ENCODE assay signal across 12 cellular contexts in genomic region chr1:161885013-161885412, GRCh38.
DNase-seq lines count a peak whose midpoint lies in the region; ATAC-seq and TF ChIP-seq lines count a peak whose summit lies in the region.
"Had no signal": no experiment of that assay in that cellular context is flagged by ENCODE, and none has a peak within 500 bp of the region (broad histone marks: within the 10 kb centered on the region; RNA-seq: fewer than 3 reads in every experiment).

No MANE protein-coding gene starts in this region.

- no peak for TF ChIP-seq CTCF in KMS-11 (conservative IDR thresholded peaks at IDR 0.05; ENCODE audit: low read depth, low read length)
- no peak for TF ChIP-seq CTCF in choroid plexus epithelial cell (conservative IDR thresholded peaks at IDR 0.05; ENCODE audit: low read depth, low read length)
- no peak for TF ChIP-seq CTCF in nephron (IDR thresholded peaks at IDR 0.05; ENCODE audit: unreplicated experiment in 3 of 3)

- H3K9me3 Mint-ChIP-seq in nephron, result no peaks in the 10 kb centered on the region
- H3K9me3 Mint-ChIP-seq: type B pancreatic cell had no signal

- peak overlapping the region; percentile 11 for H3K4me2 ChIP-seq in KMS-11

- H4K20me1 ChIP-seq in KMS-11 (ENCODE audit: insufficient read depth), result no peaks in the 10 kb centered on the region

- peak overlapping the region in 1 of 3 experiments; percentile 37 for H3K4me3 Mint-ChIP-seq in nephron
- H3K4me3 Mint-ChIP-seq: activated naive CD8-positive, alpha-beta T cell; type B pancreatic cell had no signal

- in situ Hi-C loops in Caki2 (cut with HindIII; ENCODE audit: low pct_unique_long_range_greater_than_20kb, low sequenced_read_pairs), result no loop called here

- no peak overlapping the region for H3K9ac ChIP-seq in KMS-11

- DNase-seq in Caki2 (ENCODE audit: low read depth), result peak; percentile 65
- peak; percentile 98 for DNase-seq in choroid plexus epithelial cell (ENCODE audit: low read depth)
- DNase-seq in NCI-H2227 treated with DMSO at 0.1 percent for 48 hours (lab: John Stamatoyannopoulos, UW), result no peak
- no peak for DNase-seq in activated CD4-positive, alpha-beta T cell treated with anti-CD3 and anti-CD28 coated beads for 1 hour
- DNase-seq in T1000 (lab: John Stamatoyannopoulos, UW), result no peak
- DNase-seq: foreskin melanocyte, KG1 had no signal

- H3K4me3 ChIP-seq in KMS-11 (IDR thresholded peaks at IDR 0.05; ENCODE audit: insufficient read depth, low read depth, low read length) (no peak overlapping the region), choroid plexus epithelial cell (ENCODE audit: low read depth, low read length) (peak overlapping the region; percentile 23)

- peak overlapping the region; percentile 35 to 90 (median 86) for H3K27ac Mint-ChIP-seq in nephron
- H3K27ac Mint-ChIP-seq: activated naive CD8-positive, alpha-beta T cell; type B pancreatic cell had no signal

- peaks cover 19% of the 10 kb centered on the region for H3K36me3 Mint-ChIP-seq in nephron (ENCODE audit: low read depth)

- no peaks in the 10 kb centered on the region for H3K79me2 ChIP-seq in KMS-11 (ENCODE audit: insufficient read depth, low read depth)

- no peaks in the 10 kb centered on the region for H3K36me3 ChIP-seq in KMS-11 (ENCODE audit: insufficient read depth)

- H3K27ac ChIP-seq in KMS-11, result no peak overlapping the region

- H3K4me1 Mint-ChIP-seq in nephron, result peaks cover 58% of the 10 kb centered on the region

- peaks cover 26% of the 10 kb centered on the region for H3K4me1 ChIP-seq in KMS-11 (ENCODE audit: low read depth, poor library complexity, severe bottlenecking)

- no peak for ATAC-seq in HG03025 (IDR thresholded peaks at IDR 0.05; ENCODE audit: low FRiP score, unreplicated experiment)

- H3K27me3 ChIP-seq in KMS-11 (ENCODE audit: insufficient read depth, low read depth), result no peaks in the 10 kb centered on the region

- no peaks in the 10 kb centered on the region for H3K27me3 Mint-ChIP-seq in nephron (ENCODE audit: low read depth)
- H3K27me3 Mint-ChIP-seq: activated naive CD8-positive, alpha-beta T cell; type B pancreatic cell had no signal

- no peak overlapping the region for H2AFZ ChIP-seq in KMS-11 (ENCODE audit: low read depth)

Comparison
In these comparisons a context has a peak if more than half of its experiments do, and no peak if none do; other contexts are left out.
1. DNase-seq: peak in Caki2 (single experiment) and choroid plexus epithelial cell (single experiment); none in NCI-H2227 treated with DMSO at 0.1 percent for 48 hours (single experiment), activated CD4-positive, alpha-beta T cell treated with anti-CD3 and anti-CD28 coated beads for 1 hour (single experiment) and T1000 (single experiment).